ENCODE assay signal across 8 cellular contexts in the genomic region with DNA sequence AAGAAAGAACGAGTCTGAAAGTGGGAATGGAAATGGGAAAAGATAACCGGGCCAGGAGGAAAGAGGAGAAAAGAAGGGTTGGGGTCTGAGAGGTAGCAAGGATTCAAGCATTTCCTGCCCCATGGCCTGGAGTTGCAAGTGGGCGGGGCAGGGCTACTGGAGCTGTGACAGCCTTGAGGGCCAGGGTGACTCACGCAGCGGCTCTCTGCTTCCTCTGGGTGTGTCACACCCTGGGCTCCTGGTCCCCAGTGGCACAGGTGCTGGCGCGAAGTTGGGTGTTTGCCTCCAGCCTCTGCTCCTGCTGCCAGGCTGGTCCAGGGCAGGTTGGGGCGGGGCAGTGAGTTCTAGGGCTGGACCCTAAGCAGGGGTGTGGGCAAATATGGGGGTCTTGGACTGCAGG. TPM values are rescaled to one million over a fixed set of nuclear protein-coding genes. Genes with fewer than 3 reads are reported as not detected.
DNase-seq lines count a peak whose midpoint lies in the region.
"Had no signal": no experiment of that assay in that cellular context is flagged by ENCODE, and none has a peak within 500 bp of the region (broad histone marks: within the 10 kb centered on the region; RNA-seq: fewer than 3 reads in every experiment).

No MANE protein-coding gene starts in this region.

- no peak overlapping the region for H3K9ac ChIP-seq in trophoblast cell (ENCODE audit: low read length)

- H4K91ac ChIP-seq in trophoblast cell (ENCODE audit: low read depth, low read length): no peak overlapping the region

- H3K27me3 ChIP-seq in H7 (ENCODE audit: control insufficient read depth, insufficient read depth, low read length): peaks cover 13% of the 10 kb centered on the region
- no peaks in the 10 kb centered on the region for H3K27me3 ChIP-seq in trophoblast cell (ENCODE audit: insufficient read depth, low read length)

- peak; percentile 52 for DNase-seq in H7
- peak; percentile 70 for DNase-seq in NOMO-1 treated with DMSO at 0.1 percent for 48 hours (lab: John Stamatoyannopoulos, UW; ENCODE audit: unreplicated experiment)
- peak; percentile 38 for DNase-seq in activated gamma-delta T cell treated with anti-CD3 and anti-CD28 coated beads, Interleukin-2, amount 50 U/mL, for 16 hours (ENCODE audit: low read depth)
- DNase-seq in trophoblast cell: peak; percentile 88 to 94
- no peak for DNase-seq in NCI-H526 treated with DMSO at 0.1 percent for 48 hours (lab: John Stamatoyannopoulos, UW)
- DNase-seq in kidney glomerular epithelial cell (lab: John Stamatoyannopoulos, UW): no peak
- no peak for DNase-seq in NCI-H446 treated with DMSO at 0.1 percent for 48 hours (lab: John Stamatoyannopoulos, UW)

- no peak overlapping the region for H3K4me3 ChIP-seq in H7 (ENCODE audit: insufficient read depth, low read depth, low read length)
- H3K4me3 ChIP-seq in trophoblast cell (ENCODE audit: low read depth, low read length): no peak overlapping the region

- H2BK120ac ChIP-seq in trophoblast cell (ENCODE audit: insufficient read depth, low read length, poor library complexity): no peak overlapping the region

- H3K14ac ChIP-seq in trophoblast cell (ENCODE audit: low read length): no peak overlapping the region

- no peak overlapping the region for H2BK12ac ChIP-seq in trophoblast cell (ENCODE audit: low read length)

- no peak overlapping the region for H3K4me2 ChIP-seq in trophoblast cell (ENCODE audit: low read length)

- H2AFZ ChIP-seq in trophoblast cell (ENCODE audit: insufficient read depth, low read length, poor library complexity): no peak overlapping the region

- no peak overlapping the region for H2AK5ac ChIP-seq in trophoblast cell (ENCODE audit: low read length)

- H4K12ac ChIP-seq in trophoblast cell (ENCODE audit: low read depth, low read length): no peak overlapping the region

- H3K9me3 ChIP-seq in trophoblast cell (ENCODE audit: insufficient read depth, low read depth, low read length): no peaks in the 10 kb centered on the region

- H3K23ac ChIP-seq in trophoblast cell (ENCODE audit: low read length): no peak overlapping the region

- H3K4ac ChIP-seq in trophoblast cell (ENCODE audit: low read depth, low read length): no peak overlapping the region

- no peak overlapping the region for H4K8ac ChIP-seq in trophoblast cell (ENCODE audit: low read depth, low read length)

- no peak overlapping the region for H3K27ac ChIP-seq in trophoblast cell (ENCODE audit: low read depth, low read length)

- H3K36me3 ChIP-seq in H7 (replicated peaks; ENCODE audit: control insufficient read depth, insufficient read depth, low read length) (no peaks in the 10 kb centered on the region), trophoblast cell (ENCODE audit: control insufficient read depth in 1 of 2, insufficient read depth in 2 of 2, low read length in 2 of 2) (no peaks in the 10 kb centered on the region)

- H2BK5ac ChIP-seq in trophoblast cell (ENCODE audit: low read depth, low read length, poor library complexity): no peak overlapping the region

- no peaks in the 10 kb centered on the region for H3K79me1 ChIP-seq in trophoblast cell (ENCODE audit: low read length)

- H3K18ac ChIP-seq in trophoblast cell (ENCODE audit: low read length): no peak overlapping the region

- no peaks in the 10 kb centered on the region for H3K79me2 ChIP-seq in trophoblast cell (ENCODE audit: control insufficient read depth, insufficient read depth, low read length, poor library complexity)

- no CpG with 5 or more reads among the region's 8 CpGs for WGBS in trophoblast cell (ENCODE audit: extremely low coverage, insufficient coverage, insufficient read length)

- peaks cover 5 to 8% of the 10 kb centered on the region in 2 experiments for H3K4me1 ChIP-seq in trophoblast cell (ENCODE audit: control insufficient read depth in 1 of 2, insufficient read depth in 2 of 2, low read length in 2 of 2)

RNA-seq across cellular contexts. Expression of a gene that starts 3.3 kb away (rescaled TPM):
- 1.9 and 2.1 TPM in 2 replicates for total RNA-seq in H7 (2014; rRNA removed; shearing (Covaris generic))
- polyA plus RNA-seq in trophoblast cell (2013): 0.89 and 0.99 TPM in 2 replicates

RNA-seq across cellular contexts. Expression of a gene that starts 46.9 kb away (rescaled TPM):
- not detected in 2 replicates for total RNA-seq in H7 (2014; rRNA removed; shearing (Covaris generic))
- not detected in 2 replicates for polyA plus RNA-seq in trophoblast cell (2013)
- polyA plus RNA-seq: IgD-negative memory B cell had no signal

Comparison
In these comparisons a context has a peak if more than half of its experiments do, and no peak if none do; other contexts are left out.
1. DNase-seq: peak in H7 (single experiment), NOMO-1 treated with DMSO at 0.1 percent for 48 hours (single experiment), activated gamma-delta T cell treated with anti-CD3 and anti-CD28 coated beads, Interleukin-2, amount 50 U/mL, for 16 hours (single experiment) and trophoblast cell (2 of 2); none in NCI-H526 treated with DMSO at 0.1 percent for 48 hours (single experiment), kidney glomerular epithelial cell (single experiment) and NCI-H446 treated with DMSO at 0.1 percent for 48 hours (single experiment).